8 cellular contexts compared by ENCODE assay signal in the genomic region with DNA sequence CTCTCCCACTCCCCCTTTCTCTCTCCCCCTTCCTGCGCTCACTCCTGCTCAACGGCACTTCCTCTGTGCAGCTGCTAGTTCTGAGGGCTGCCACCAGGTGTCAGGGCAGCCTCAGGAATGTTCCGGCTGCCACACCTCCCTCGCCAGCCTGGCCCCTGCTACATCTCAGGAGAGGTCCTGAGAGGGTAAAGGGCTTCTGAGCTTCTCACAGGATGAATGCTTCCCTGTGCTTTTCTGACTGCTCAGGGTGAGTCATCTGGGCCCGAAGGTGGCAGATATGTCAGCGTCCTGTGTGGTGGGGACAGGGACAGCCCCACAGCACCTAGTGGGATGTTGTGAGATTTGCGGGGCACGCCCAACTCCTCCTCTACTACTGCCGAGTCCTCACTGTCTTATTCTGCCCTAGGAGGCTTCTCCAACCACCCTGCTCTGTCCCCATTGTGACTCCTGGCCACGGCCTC. TPM values are rescaled to one million over a fixed set of nuclear protein-coding genes. Genes with fewer than 3 reads are reported as not detected.
DNase-seq lines count a peak whose midpoint lies in the region; ATAC-seq and TF ChIP-seq lines count a peak whose summit lies in the region.

No MANE protein-coding gene starts in this region.

- no peak overlapping the region for H3K27ac ChIP-seq in breast epithelium

- H3K36me3 ChIP-seq in breast epithelium = no peaks in the 10 kb centered on the region

- no peaks in the 10 kb centered on the region for H3K9me3 ChIP-seq in breast epithelium

- no peaks in the 10 kb centered on the region for H3K9me3 Mint-ChIP-seq in WTC11

- no peaks in the 10 kb centered on the region for H3K4me1 ChIP-seq in breast epithelium

- DNase-seq in Ammon's horn (ENCODE audit: low spot score) (peak; percentile 81), NCI-H2081 treated with DMSO at 0.1 percent for 48 hours (lab: John Stamatoyannopoulos, UW) (peak; percentile 27), WTC11 (ENCODE audit: low spot score) (peak; percentile 75), breast epithelium (ENCODE audit: low spot score in 2 of 2) (no peak), kidney tubule cell (ENCODE audit: low spot score) (peak; percentile 80)
- DNase-seq in stimulated activated CD4-positive, alpha-beta T cell treated with anti-CD3 and anti-CD28 coated beads, Interleukin-4, amount 100 ng/mL, for 48 hours (ENCODE audit: low read depth in 2 of 2) = peak; percentile 72 to 78

- H3K4me1 Mint-ChIP-seq in WTC11 = peaks cover 11% of the 10 kb centered on the region

- CTCF ChIA-PET in WTC11 (lab: Charles Lee) = interaction anchor here (0.6 to 3.4 kb wide), 21 partner anchors 11 to 649 kb away, joined by 3 to 27 read pairs (median 5); no protein-coding TSS in a partner anchor

- no peaks in the 10 kb centered on the region; the same call in 1 of the 2 replicates for H3K27me3 Mint-ChIP-seq in WTC11 (ENCODE audit: low read depth)

- H3K4me3 ChIP-seq in breast epithelium = no peak overlapping the region

- H3K27ac Mint-ChIP-seq in WTC11 = no peak overlapping the region

- peak; percentile 88 for ATAC-seq in GM18868 (IDR thresholded peaks at IDR 0.05; ENCODE audit: unreplicated experiment)
- peak; percentile 90 for ATAC-seq in HG03064 (IDR thresholded peaks at IDR 0.05; ENCODE audit: low read depth, unreplicated experiment)
- ATAC-seq in WTC11 = peak; percentile 92

- intact Hi-C loops in breast epithelium (cut with DNase I; ENCODE audit: low total_unique reads) = no loop called here

- no peaks in the 10 kb centered on the region for H3K27me3 ChIP-seq in breast epithelium

- TF ChIP-seq POLR2A in breast epithelium (IDR thresholded peaks at IDR 0.05) = no peak

- peak; percentile 80 for TF ChIP-seq CTCF in WTC11 (IDR thresholded peaks at IDR 0.05)
- TF ChIP-seq CTCF in breast epithelium (IDR thresholded peaks at IDR 0.05) = peak; percentile 10 to 83 (median 72)

- H3K36me3 Mint-ChIP-seq in WTC11 = peaks cover 14% of the 10 kb centered on the region

- POLR2A ChIA-PET in WTC11 (lab: Charles Lee) = interaction anchor here (0.6 to 1.4 kb wide), 2 partner anchors 20 to 182 kb away, joined by 3 to 5 read pairs; no protein-coding TSS in a partner anchor

- H3K4me3 Mint-ChIP-seq in WTC11 = no peak overlapping the region

TF ChIP-seq in WTC11, 78 proteins besides CTCF, POLR2A, EP300 and RAD21:
- TF ChIP-seq ZNF396 (CRISPR knock-in tag; IDR thresholded peaks at IDR 0.05; ENCODE audit: borderline replicate concordance) = no peak

RNA-seq across cellular contexts. Expression of a gene that starts 49.0 kb away (rescaled TPM):
- total RNA-seq in WTC11 (2021) = 62.1 to 65.6 TPM (median 63.1 TPM) in 3 replicates
- total RNA-seq in breast epithelium = 10 to 100 TPM; 47.4 to 75.4 (median 73.6) TPM

RNA-seq across cellular contexts. Expression of a gene that starts 55.2 kb away (rescaled TPM):
- 2.1 to 2.6 TPM (median 2.2 TPM) in 3 replicates for total RNA-seq in WTC11 (2021)
- total RNA-seq in breast epithelium = 1 to 10 TPM in 1 of 3 donors, under 1 TPM in 1, not detected in 1; 0.98 to 1.0 TPM

Comparison
In these comparisons a context has a peak if more than half of its experiments do, and no peak if none do; other contexts are left out.
1. DNase-seq: peak in Ammon's horn (single experiment), NCI-H2081 treated with DMSO at 0.1 percent for 48 hours (single experiment), WTC11 (single experiment), kidney tubule cell (single experiment) and stimulated activated CD4-positive, alpha-beta T cell treated with anti-CD3 and anti-CD28 coated beads, Interleukin-4, amount 100 ng/mL, for 48 hours (2 of 2); none in breast epithelium (0 of 2).
2. Peak in every context shown above with its lines, with median percentiles within 50 percentile points of each other: ATAC-seq.